Comparison of ENCODE assay signal across 20 cellular contexts in the genomic region with DNA sequence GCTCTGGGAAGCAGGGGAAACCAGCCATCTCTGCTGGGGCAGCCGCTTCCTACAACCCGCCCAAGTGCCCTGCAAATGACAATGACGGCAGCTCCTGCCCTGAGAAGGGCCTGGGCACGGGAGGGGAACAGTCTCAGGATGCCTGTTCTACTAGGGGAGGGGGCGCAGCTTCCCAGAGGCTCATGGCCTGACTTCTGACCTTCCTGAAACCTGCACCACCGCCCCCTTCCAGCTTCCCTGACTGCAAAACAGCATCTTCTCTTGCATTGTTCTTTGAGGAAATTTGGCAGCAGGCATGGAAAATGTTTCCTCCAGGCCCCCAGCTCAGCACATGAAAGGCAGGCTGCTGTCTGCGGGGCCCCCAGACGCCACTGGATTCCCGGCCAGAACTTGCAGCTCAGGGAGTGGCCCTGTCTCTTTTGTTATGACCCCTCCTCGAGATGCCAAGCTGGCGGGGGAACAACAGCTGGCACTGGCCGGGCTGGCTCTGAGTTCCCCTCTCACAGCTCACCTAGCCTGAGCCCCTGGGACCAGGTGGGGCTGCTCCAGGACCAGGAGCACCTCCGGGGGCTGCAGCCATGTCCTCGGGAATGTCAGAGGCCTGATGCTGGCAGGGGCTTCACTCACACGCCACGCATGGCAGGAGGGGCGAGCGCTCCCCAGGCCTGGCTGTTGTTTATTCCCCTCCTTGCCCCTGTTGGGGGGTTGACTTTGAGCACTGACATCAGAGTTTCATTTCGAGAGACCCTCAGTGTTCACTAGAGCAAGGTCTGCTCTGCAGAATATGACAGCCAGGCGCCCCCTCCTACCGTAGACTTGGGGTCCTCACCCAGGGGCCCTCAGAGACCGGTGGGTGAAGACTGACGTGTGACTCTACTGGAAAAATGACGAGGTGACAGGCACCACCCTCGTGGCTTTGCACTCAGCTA.
DNase-seq lines count a peak whose midpoint lies in the region; ATAC-seq and TF ChIP-seq lines count a peak whose summit lies in the region.
"Had no signal": no experiment of that assay in that cellular context is flagged by ENCODE, and none has a peak within 500 bp of the region (broad histone marks: within the 10 kb centered on the region; RNA-seq: fewer than 3 reads in every experiment).

No MANE protein-coding gene starts in this region.

- TF ChIP-seq EP300 in sigmoid colon (IDR thresholded peaks at IDR 0.05), result no peak

- H3K27me3 ChIP-seq in right cardiac atrium (ENCODE audit: control insufficient read depth, insufficient read depth), result no peaks in the 10 kb centered on the region
- H3K27me3 ChIP-seq in sigmoid colon, result no peaks in the 10 kb centered on the region
- H3K27me3 ChIP-seq: colonic mucosa, gastroesophageal sphincter, uterus had no signal

- no peaks in the 10 kb centered on the region for H3K9me3 ChIP-seq in right cardiac atrium (ENCODE audit: control insufficient read depth, low read length)
- H3K9me3 ChIP-seq in sigmoid colon, result no peaks in the 10 kb centered on the region
- H3K9me3 ChIP-seq: colonic mucosa, neutrophil, SK-N-SH, uterus had no signal

- peaks cover 9% of the 10 kb centered on the region for H3K27me3 Mint-ChIP-seq in activated T-helper 17 cell treated with anti-CD3 and anti-CD28 coated beads, Interleukin-2, amount 50 U/mL, for 72 hours

- no peaks in the 10 kb centered on the region for H3K36me3 ChIP-seq in sigmoid colon
- H3K36me3 ChIP-seq: colonic mucosa, gastroesophageal sphincter, neutrophil, uterus had no signal

- no peak for TF ChIP-seq CTCF in sigmoid colon (IDR thresholded peaks at IDR 0.05)

- no peaks in the 10 kb centered on the region for H3K36me3 Mint-ChIP-seq in activated T-helper 17 cell treated with anti-CD3 and anti-CD28 coated beads, Interleukin-2, amount 50 U/mL, for 72 hours (ENCODE audit: low read depth)
- H3K36me3 Mint-ChIP-seq: CD14-positive monocyte had no signal

- intact Hi-C loops in right cardiac atrium (cut with DNase I), result no loop called here
- intact Hi-C loops in sigmoid colon (cut with DNase I), result no loop called here

- 64% methylated on average over 25 of the region's 25 CpGs for WGBS in right cardiac atrium
- WGBS in sigmoid colon, 2 donors, result 79% methylated on average over 25 of the region's 25 CpGs

- peaks cover 16% of the 10 kb centered on the region for H3K4me1 Mint-ChIP-seq in activated T-helper 17 cell treated with anti-CD3 and anti-CD28 coated beads, Interleukin-2, amount 50 U/mL, for 72 hours

- H3K4me3 ChIP-seq in right cardiac atrium (ENCODE audit: low read length) (no peak overlapping the region), sigmoid colon (no peak overlapping the region)
- H3K4me3 ChIP-seq: colonic mucosa, gastroesophageal sphincter, uterus had no signal

- no peaks in the 10 kb centered on the region for H3K4me1 ChIP-seq in right cardiac atrium (ENCODE audit: control insufficient read depth, insufficient read depth, low read length)
- H3K4me1 ChIP-seq in sigmoid colon, result peaks cover 0 to 26% (median 20%) of the 10 kb centered on the region in 4 donors
- H3K4me1 ChIP-seq: uterus had no signal

- ATAC-seq in right cardiac atrium, result peak; percentile 58 to 74
- no peak for ATAC-seq in HG03469 (IDR thresholded peaks at IDR 0.05; ENCODE audit: unreplicated experiment)
- ATAC-seq in activated T-helper 17 cell treated with anti-CD3 and anti-CD28 coated beads, Interleukin-2, amount 50 U/mL, for 72 hours (replicated peaks), result no peak
- ATAC-seq in GM21528 (IDR thresholded peaks at IDR 0.05; ENCODE audit: low FRiP score, unreplicated experiment), result no peak
- ATAC-seq: gastroesophageal sphincter had no signal

- no peak overlapping the region for H3K4me3 Mint-ChIP-seq in activated T-helper 17 cell treated with anti-CD3 and anti-CD28 coated beads, Interleukin-2, amount 50 U/mL, for 72 hours
- H3K4me3 Mint-ChIP-seq: CD14-positive monocyte; stimulated activated naive CD8-positive, alpha-beta T cell treated with anti-CD3 and anti-CD28 coated beads, Interleukin-15, Interleukin-2, amounts not matched to agents 100 ng/mL and 50 ng/mL, for 24 hours had no signal

- no peak for TF ChIP-seq POLR2A in sigmoid colon (IDR thresholded peaks at IDR 0.05)

- H3K27ac ChIP-seq in right cardiac atrium (ENCODE audit: low read length) (peak overlapping the region; percentile 14), sigmoid colon (peak overlapping the region in 2 of 4 donors; percentile 27 to 58)
- H3K27ac ChIP-seq: colonic mucosa, neutrophil, uterus had no signal

- peak; percentile 54 for DNase-seq in activated effector memory CD4-positive, alpha-beta T cell treated with anti-CD3 and anti-CD28 coated beads, Interleukin-2, amount 50 U/mL, for 16 hours
- DNase-seq in activated effector memory CD4-positive, alpha-beta T cell treated with Interleukin-2 at 50 U/mL for 16 hours, result no peak
- peak; percentile 50 for DNase-seq in astrocyte of the hippocampus (ENCODE audit: low read depth, low spot score)
- peak; percentile 45 to 77 (median 71) for DNase-seq in right cardiac atrium
- peak; percentile 67 for DNase-seq in sigmoid colon
- DNase-seq: colonic mucosa, midbrain, NCI-H1694, NCI-H510A treated with DMSO at 0.1 percent for 48 hours, SK-N-SH, T1000 had no signal

- H3K27ac Mint-ChIP-seq in activated T-helper 17 cell treated with anti-CD3 and anti-CD28 coated beads, Interleukin-2, amount 50 U/mL, for 72 hours, result no peak overlapping the region
- H3K27ac Mint-ChIP-seq: activated T-helper 2 cell treated with anti-CD3 and anti-CD28 coated beads, Interferon-gamma antibody, Interleukin-2, Interleukin-4, amounts not matched to agents 10 μg/mL and 5 μg/mL and 100 μg/mL, durations not matched to agents 14 hours and 24 hours and 36 hours; CD14-positive monocyte; stimulated activated naive CD8-positive, alpha-beta T cell treated with anti-CD3 and anti-CD28 coated beads, Interleukin-15, Interleukin-2, amounts not matched to agents 100 ng/mL and 50 ng/mL, for 24 hours had no signal

- H3K9me3 Mint-ChIP-seq in activated T-helper 17 cell treated with anti-CD3 and anti-CD28 coated beads, Interleukin-2, amount 50 U/mL, for 72 hours, result no peaks in the 10 kb centered on the region
- H3K9me3 Mint-ChIP-seq: activated T-helper 2 cell treated with anti-CD3 and anti-CD28 coated beads, Interferon-gamma antibody, Interleukin-2, Interleukin-4, amounts not matched to agents 10 μg/mL and 5 μg/mL and 100 μg/mL, durations not matched to agents 14 hours and 24 hours and 36 hours; stimulated activated naive CD8-positive, alpha-beta T cell treated with anti-CD3 and anti-CD28 coated beads, Interleukin-15, Interleukin-2, amounts not matched to agents 100 ng/mL and 50 ng/mL, for 24 hours had no signal

Comparison
In these comparisons a context has a peak if more than half of its experiments do, and no peak if none do; other contexts are left out.
1. ATAC-seq: peak in right cardiac atrium (2 of 2); none in HG03469 (single experiment), activated T-helper 17 cell treated with anti-CD3 and anti-CD28 coated beads, Interleukin-2, amount 50 U/mL, for 72 hours (single experiment) and GM21528 (single experiment).